8 cellular contexts compared by ENCODE assay signal in genomic region chr11:123301696-123302400, GRCh38.
DNase-seq lines count a peak whose midpoint lies in the region; ATAC-seq and TF ChIP-seq lines count a peak whose summit lies in the region.

No MANE protein-coding gene starts in this region.

- ATAC-seq in HG02623 (IDR thresholded peaks at IDR 0.05; ENCODE audit: unreplicated experiment) = peak; percentile 62

- DNase-seq in NCI-H2227 (lab: John Stamatoyannopoulos, UW; ENCODE audit: unreplicated experiment) (peak; percentile 81), epidermal melanocyte (ENCODE audit: insufficient read length, low spot score) (peak; percentile 43), OCI-M2 (lab: John Stamatoyannopoulos, UW; ENCODE audit: unreplicated experiment) (no peak)
- DNase-seq in activated CD8-positive, alpha-beta memory T cell treated with anti-CD3 and anti-CD28 coated beads for 48 hours (ENCODE audit: low read depth in 2 of 3, low spot score in 2 of 3) = peak; percentile 65 to 69 (median 67)
- DNase-seq in stimulated activated CD8-positive, alpha-beta memory T cell treated with anti-CD3 and anti-CD28 coated beads, Interleukin-4, amount 100 ng/mL, for 48 hours = peak; percentile 86

- peaks cover 12 to 15% of the 10 kb centered on the region in 2 donors for H3K27me3 ChIP-seq in mucosa of rectum (ENCODE audit: control insufficient read depth in 2 of 2, insufficient read depth in 2 of 2, low read length in 2 of 2)

- no peaks in the 10 kb centered on the region for H3K36me3 ChIP-seq in mucosa of rectum (ENCODE audit: control insufficient read depth in 2 of 2, insufficient read depth in 2 of 2, low read length in 2 of 2)

- peak overlapping the region; percentile 49 to 57 for H3K4me3 ChIP-seq in mucosa of rectum (ENCODE audit: low read length in 2 of 2)

- H3K9ac ChIP-seq in mucosa of rectum (ENCODE audit: low read depth in 1 of 2, low read length in 2 of 2) = peak overlapping the region in 1 of 2 donors; percentile 16

- peak; percentile 81 for TF ChIP-seq CTCF in GM12873 (IDR thresholded peaks at IDR 0.05; ENCODE audit: insufficient read depth, low read depth, low read length, missing control alignments)

- H3K9me3 ChIP-seq in mucosa of rectum (ENCODE audit: control insufficient read depth in 2 of 2, low read length in 2 of 2) = no peaks in the 10 kb centered on the region

- H3K4me1 ChIP-seq in mucosa of rectum (ENCODE audit: control insufficient read depth in 2 of 2, insufficient read depth in 2 of 2, low read length in 2 of 2) = peaks cover 5 to 7% of the 10 kb centered on the region in 2 donors

- H3K27ac ChIP-seq in mucosa of rectum (ENCODE audit: low read depth in 2 of 2, low read length in 2 of 2) = no peak overlapping the region
